5 cellular contexts compared by ENCODE assay signal in the genomic region with DNA sequence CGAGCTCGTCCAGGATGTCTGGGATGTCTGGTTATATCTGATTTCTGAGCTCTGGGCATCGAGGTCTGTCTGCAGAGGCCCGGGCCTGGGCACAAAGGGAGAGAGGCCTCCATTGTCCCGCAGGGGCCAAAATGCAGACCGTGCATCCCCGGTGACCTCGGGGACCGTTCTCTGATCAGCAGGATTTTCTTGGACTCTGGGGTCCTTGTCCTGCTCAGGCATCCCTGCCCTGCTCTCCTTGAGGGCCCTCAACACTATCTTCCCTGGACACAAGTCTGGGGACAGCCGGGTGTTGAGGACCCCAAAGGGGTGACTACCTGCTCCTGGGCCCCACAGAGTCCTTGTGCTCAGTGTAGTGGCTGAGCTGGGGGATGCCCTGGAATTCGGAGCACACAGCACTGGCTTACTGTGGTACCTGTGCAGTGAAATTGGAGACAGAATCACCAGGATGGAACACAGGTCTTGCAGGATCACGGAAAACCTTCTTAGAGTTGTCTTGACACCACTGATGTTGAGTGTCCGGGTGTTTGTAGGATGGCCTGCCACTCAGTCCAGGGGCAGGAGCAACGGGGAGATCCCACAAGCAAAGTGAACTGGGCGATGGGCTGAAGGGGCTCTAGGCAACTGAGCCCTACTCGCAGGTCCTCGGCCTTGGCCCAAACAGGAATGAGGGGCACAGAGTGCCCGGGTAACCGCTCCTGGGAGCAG.
A peak's percentile ranks its signal among the peaks of the same experiment; 100 is the strongest.
DNase-seq lines count a peak whose midpoint lies in the region; ATAC-seq, FAIRE-seq and TF ChIP-seq lines count a peak whose summit lies in the region.
"Not testable (repeated sequence)": the region's sequence is repeated elsewhere in the genome, so short reads cannot be mapped to it uniquely, and the experiment has no call there.

No MANE protein-coding gene starts in this region.

- H3K4me3 ChIP-seq in kidney (ENCODE audit: low read length in 2 of 2) = not testable (repeated sequence)

- not testable (repeated sequence) for H3K4me3 Mint-ChIP-seq in chondrocyte (ENCODE audit: unreplicated experiment)

- H3K4me1 Mint-ChIP-seq in chondrocyte (ENCODE audit: low read depth) = not testable (repeated sequence)

- H3K36me3 Mint-ChIP-seq in chondrocyte (ENCODE audit: low read depth) = not testable (repeated sequence)

- H3K9me3 ChIP-seq in kidney (ENCODE audit: control insufficient read depth in 1 of 2, low read length in 2 of 2) = not testable (repeated sequence)

- H3K27ac ChIP-seq in kidney (ENCODE audit: low read depth in 2 of 2, low read length in 2 of 2) = not testable (repeated sequence)

- H3K27me3 Mint-ChIP-seq in chondrocyte (ENCODE audit: low read depth) = not testable (repeated sequence)

- peak; percentile 59 for DNase-seq in activated CD8-positive, alpha-beta memory T cell treated with anti-CD3 and anti-CD28 coated beads for 24 hours
- DNase-seq in chondrocyte (ENCODE audit: low spot score) (peak; percentile 87), left cardiac atrium (peak; percentile 42), kidney (peak; percentile 67), posterior vena cava (ENCODE audit: low spot score) (peak; percentile 84)

- not testable (repeated sequence) for H3K9me3 Mint-ChIP-seq in chondrocyte (ENCODE audit: low read depth)

- not testable (repeated sequence) for ATAC-seq in left cardiac atrium

- not testable (repeated sequence) for FAIRE-seq in kidney (lab: Jason Lieb, UNC)

- H3K4me1 ChIP-seq in kidney (ENCODE audit: control insufficient read depth in 1 of 2, insufficient read depth in 1 of 2, low read depth in 1 of 2, low read length in 2 of 2) = not testable (repeated sequence)

- not testable (repeated sequence) for H3K9ac ChIP-seq in kidney (ENCODE audit: low read length in 2 of 2)

- TF ChIP-seq CTCF in chondrocyte (IDR thresholded peaks at IDR 0.05); kidney (IDR thresholded peaks at IDR 0.05; ENCODE audit: borderline replicate concordance, extremely low read depth, insufficient read depth): not testable (repeated sequence)

- not testable (repeated sequence) for H3K27ac Mint-ChIP-seq in chondrocyte (ENCODE audit: unreplicated experiment)

- not testable (repeated sequence) for H3K36me3 ChIP-seq in kidney (ENCODE audit: control insufficient read depth in 1 of 2, insufficient read depth in 2 of 2, low read length in 2 of 2)

- intact Hi-C loops in left cardiac atrium (cut with DNase I); kidney (cut with DNase I); posterior vena cava (cut with DNase I): not testable (repeated sequence)
